Comparison of ENCODE assay signal across 35 cellular contexts in genomic region chr5:173399846-173400245, GRCh38.
"Had no signal": no experiment of that assay in that cellular context is flagged by ENCODE, and none has a peak within 500 bp of the region (broad histone marks: within the 10 kb centered on the region; RNA-seq: fewer than 3 reads in every experiment).

No MANE protein-coding gene starts in this region.

- H3K27ac Mint-ChIP-seq: activated B cell treated with CpG ODN at 0.5 μM for 24 hours; activated CD4-positive, alpha-beta memory T cell treated with anti-CD3 and anti-CD28 coated beads for 36 hours; activated CD4-positive, alpha-beta T cell treated with anti-CD3 and anti-CD28 coated beads, Interleukin-2, amount 10 ng/mL, durations not matched to agents 24 days and 14 days; activated CD8-positive, alpha-beta T cell treated with anti-CD3 and anti-CD28 coated beads for 36 hours; activated naive CD4-positive, alpha-beta T cell treated with anti-CD3 and anti-CD28 coated beads for 36 hours; activated naive CD4-positive, alpha-beta T cell treated with anti-CD3 and anti-CD28 coated beads, Interleukin-2, amount 50 U/mL, for 72 hours; activated naive CD8-positive, alpha-beta T cell treated with anti-CD3 and anti-CD28 coated beads, Interleukin-2, amount 10 ng/mL, durations not matched to agents 7 days and 5 days; activated naive CD8-positive, alpha-beta T cell treated with anti-CD3 and anti-CD28 coated beads, Interleukin-2, amount 50 U/mL, for 24 hours; activated T-cell treated with anti-CD3 and anti-CD28 coated beads, Interleukin-2, amount 50 U/mL, for 72 hours; activated T-helper 1 cell treated with anti-CD3 and anti-CD28 coated beads, Interleukin-12 subunit alpha, Interleukin-12 subunit beta, Interleukin-2, Interleukin-4 antibody, amounts not matched to agents 30 ng/mL and 10 ng/mL and 1 ng/mL, durations not matched to agents 14 hours and 24 hours and 36 hours; activated T-helper 17 cell treated with anti-CD3 and anti-CD28 coated beads, Interleukin-2, amount 50 U/mL, for 72 hours; brain; T-helper 1 cell treated with Interleukin-12 subunit alpha and Interleukin-12 subunit beta and Interleukin-4 antibody, amounts not matched to agents 30 μg/mL and 1 μg/mL, for 36 hours; T-helper 2 cell treated with Interferon-gamma antibody and Interleukin-4, amounts not matched to agents 5 μg/mL and 100 μg/mL, for 36 hours had no signal

- H3K36me3 Mint-ChIP-seq: activated CD4-positive, alpha-beta memory T cell treated with anti-CD3 and anti-CD28 coated beads for 36 hours; activated naive CD4-positive, alpha-beta T cell treated with anti-CD3 and anti-CD28 coated beads, Interleukin-2, amount 50 U/mL, for 72 hours; activated naive CD8-positive, alpha-beta T cell treated with anti-CD3 and anti-CD28 coated beads, Interleukin-2, amount 10 ng/mL, durations not matched to agents 7 days and 5 days; brain had no signal

- DNase-seq: activated B cell treated with CpG ODN at 0.5 μM for 24 hours; activated CD4-positive, alpha-beta memory T cell treated with anti-CD3 and anti-CD28 coated beads for 36 hours; activated CD4-positive, alpha-beta T cell treated with anti-CD3 and anti-CD28 coated beads for 4 hours; activated CD4-positive, alpha-beta T cell treated with anti-CD3 and anti-CD28 coated beads, Interleukin-2, amount 10 ng/mL, durations not matched to agents 24 days and 14 days; activated CD4-positive, alpha-beta T cell treated with anti-CD3 and anti-CD28 coated beads, Interleukin-2, amount 50 U/mL, for 1 hour; activated CD4-positive, alpha-beta T cell treated with anti-CD3 and anti-CD28 coated beads, Interleukin-2, amount 50 U/mL, for 4 hours; activated CD4-positive, CD25-positive, alpha-beta regulatory T cell treated with anti-CD3 and anti-CD28 coated beads, Interleukin-2, amount 50 U/mL, for 72 hours; activated CD8-positive, alpha-beta memory T cell treated with anti-CD3 and anti-CD28 coated beads, Interleukin-2, amount 50 U/mL, for 4 hours; activated CD8-positive, alpha-beta T cell treated with anti-CD3 and anti-CD28 coated beads for 36 hours; activated effector memory CD4-positive, alpha-beta T cell treated with anti-CD3 and anti-CD28 coated beads, Interleukin-2, amount 50 U/mL, for 16 hours; activated gamma-delta T cell treated with Interleukin-2 at 50 U/mL for 16 hours; activated naive CD4-positive, alpha-beta T cell; activated naive CD4-positive, alpha-beta T cell treated with anti-CD3 and anti-CD28 coated beads for 36 hours; activated naive CD4-positive, alpha-beta T cell treated with anti-CD3 and anti-CD28 coated beads, Interleukin-2, amount 50 U/mL, for 16 hours; activated naive CD8-positive, alpha-beta T cell treated with anti-CD3 and anti-CD28 coated beads, Interleukin-2, amount 10 ng/mL, durations not matched to agents 7 days and 5 days; activated naive CD8-positive, alpha-beta T cell treated with anti-CD3 and anti-CD28 coated beads, Interleukin-2, amount 50 U/mL, for 24 hours; activated T-cell treated with anti-CD3 and anti-CD28 coated beads for 4 hours; activated T-cell treated with anti-CD3 and anti-CD28 coated beads, Interleukin-2, amount 50 U/mL, for 1 hour; activated T-cell treated with anti-CD3 and anti-CD28 coated beads, Interleukin-2, amount 50 U/mL, for 4 hours; activated T-cell treated with anti-CD3 and anti-CD28 coated beads, Interleukin-2, amount 50 U/mL, for 72 hours; amygdala; anterior cingulate cortex; central memory CD4-positive, alpha-beta T cell; T-helper 1 cell; T-helper 2 cell; T-helper 9 cell had no signal

- H3K27ac ChIP-seq: ascending aorta, breast epithelium, VCaP had no signal

- H3K9me3 Mint-ChIP-seq: activated CD4-positive, alpha-beta T cell treated with anti-CD3 and anti-CD28 coated beads, Interleukin-2, amount 10 ng/mL, durations not matched to agents 24 days and 14 days; activated CD8-positive, alpha-beta T cell treated with anti-CD3 and anti-CD28 coated beads for 36 hours; activated naive CD4-positive, alpha-beta T cell treated with anti-CD3 and anti-CD28 coated beads, Interleukin-2, amount 50 U/mL, for 72 hours; activated T-helper 1 cell treated with anti-CD3 and anti-CD28 coated beads, Interleukin-12 subunit alpha, Interleukin-12 subunit beta, Interleukin-2, Interleukin-4 antibody, amounts not matched to agents 30 ng/mL and 10 ng/mL and 1 ng/mL, durations not matched to agents 14 hours and 24 hours and 36 hours; activated T-helper 17 cell treated with anti-CD3 and anti-CD28 coated beads, Interleukin-2, amount 50 U/mL, for 72 hours; T-helper 2 cell treated with Interferon-gamma antibody and Interleukin-4, amounts not matched to agents 5 μg/mL and 100 μg/mL, for 36 hours had no signal

- H3K4me3 Mint-ChIP-seq: activated B cell treated with CpG ODN at 0.5 μM for 24 hours; activated CD4-positive, alpha-beta memory T cell treated with anti-CD3 and anti-CD28 coated beads for 36 hours; activated CD4-positive, alpha-beta T cell treated with anti-CD3 and anti-CD28 coated beads, Interleukin-2, amount 10 ng/mL, durations not matched to agents 24 days and 14 days; activated CD8-positive, alpha-beta T cell treated with anti-CD3 and anti-CD28 coated beads for 36 hours; activated naive CD4-positive, alpha-beta T cell treated with anti-CD3 and anti-CD28 coated beads for 36 hours; activated naive CD8-positive, alpha-beta T cell treated with anti-CD3 and anti-CD28 coated beads, Interleukin-2, amount 10 ng/mL, durations not matched to agents 7 days and 5 days; activated naive CD8-positive, alpha-beta T cell treated with anti-CD3 and anti-CD28 coated beads, Interleukin-2, amount 50 U/mL, for 24 hours; activated T-cell treated with anti-CD3 and anti-CD28 coated beads, Interleukin-2, amount 50 U/mL, for 4 hours; activated T-cell treated with anti-CD3 and anti-CD28 coated beads, Interleukin-2, amount 50 U/mL, for 72 hours; activated T-helper 1 cell treated with anti-CD3 and anti-CD28 coated beads, Interleukin-12 subunit alpha, Interleukin-12 subunit beta, Interleukin-2, Interleukin-4 antibody, amounts not matched to agents 30 ng/mL and 10 ng/mL and 1 ng/mL, durations not matched to agents 14 hours and 24 hours and 36 hours; activated T-helper 17 cell treated with anti-CD3 and anti-CD28 coated beads, Interleukin-2, amount 50 U/mL, for 72 hours; brain; T-helper 1 cell treated with Interleukin-12 subunit alpha and Interleukin-12 subunit beta and Interleukin-4 antibody, amounts not matched to agents 30 μg/mL and 1 μg/mL, for 36 hours; T-helper 2 cell treated with Interferon-gamma antibody and Interleukin-4, amounts not matched to agents 5 μg/mL and 100 μg/mL, for 36 hours had no signal

- H3K9me3 ChIP-seq: ascending aorta, breast epithelium had no signal

- ATAC-seq: activated CD8-positive, alpha-beta T cell treated with anti-CD3 and anti-CD28 coated beads for 36 hours; activated naive CD4-positive, alpha-beta T cell treated with anti-CD3 and anti-CD28 coated beads, Interleukin-2, amount 50 U/mL, for 72 hours; activated naive CD8-positive, alpha-beta T cell treated with anti-CD3 and anti-CD28 coated beads, Interleukin-2, amount 50 U/mL, for 24 hours; activated T-cell treated with anti-CD3 and anti-CD28 coated beads, Interleukin-2, amount 50 U/mL, for 4 hours; activated T-cell treated with anti-CD3 and anti-CD28 coated beads, Interleukin-2, amount 50 U/mL, for 72 hours; activated T-helper 17 cell treated with anti-CD3 and anti-CD28 coated beads, Interleukin-2, amount 50 U/mL, for 72 hours had no signal

- H3K4me1 Mint-ChIP-seq: activated B cell treated with CpG ODN at 0.5 μM for 24 hours; activated CD4-positive, alpha-beta T cell treated with anti-CD3 and anti-CD28 coated beads, Interleukin-2, amount 10 ng/mL, durations not matched to agents 24 days and 14 days; activated naive CD8-positive, alpha-beta T cell treated with anti-CD3 and anti-CD28 coated beads, Interleukin-2, amount 50 U/mL, for 24 hours; activated T-helper 17 cell treated with anti-CD3 and anti-CD28 coated beads, Interleukin-2, amount 50 U/mL, for 72 hours had no signal

- H3K4me3 ChIP-seq: ascending aorta, breast epithelium had no signal

- H3K36me3 ChIP-seq: ascending aorta, breast epithelium had no signal

- H3K4me1 ChIP-seq: ascending aorta, breast epithelium had no signal

- H3K27me3 ChIP-seq: ascending aorta, breast epithelium had no signal

- H3K27me3 Mint-ChIP-seq: activated CD4-positive, alpha-beta T cell treated with anti-CD3 and anti-CD28 coated beads, Interleukin-2, amount 10 ng/mL, durations not matched to agents 24 days and 14 days; activated naive CD8-positive, alpha-beta T cell treated with anti-CD3 and anti-CD28 coated beads, Interleukin-2, amount 50 U/mL, for 24 hours had no signal
